In genomic region chr15:67189326-67190051, GRCh38 we compare ENCODE assay signal across 12 cellular contexts.
DNase-seq lines count a peak whose midpoint lies in the region; ATAC-seq, FAIRE-seq and TF ChIP-seq lines count a peak whose summit lies in the region.
"Had no signal": no experiment of that assay in that cellular context is flagged by ENCODE, and none has a peak within 500 bp of the region (broad histone marks: within the 10 kb centered on the region; RNA-seq: fewer than 3 reads in every experiment).

No MANE protein-coding gene starts in this region.

- H3K4me1 Mint-ChIP-seq in Caco-2 (ENCODE audit: low read depth, unreplicated experiment) (no peaks in the 10 kb centered on the region), astrocyte (ENCODE audit: low read depth, unreplicated experiment) (peaks cover 2% of the 10 kb centered on the region)

- no peaks in the 10 kb centered on the region for H3K9me3 ChIP-seq in Caco-2
- no peaks in the 10 kb centered on the region for H3K9me3 ChIP-seq in astrocyte (ENCODE audit: insufficient read depth, low read depth, low read length)
- no peaks in the 10 kb centered on the region for H3K9me3 ChIP-seq in PC-3 (ENCODE audit: low read length)

- H3K9ac ChIP-seq in astrocyte (ENCODE audit: low read length) (peak overlapping the region; percentile 28), PC-3 (ENCODE audit: low read length) (no peak overlapping the region)

- H3K9me3 Mint-ChIP-seq in Caco-2 (ENCODE audit: unreplicated experiment) (no peaks in the 10 kb centered on the region), astrocyte (ENCODE audit: unreplicated experiment) (no peaks in the 10 kb centered on the region)
- H3K9me3 Mint-ChIP-seq: CD8-positive, alpha-beta T cell had no signal

- in situ Hi-C loops in ACHN (cut with HindIII; ENCODE audit: low pct_ligation_motif_present, low pct_unique_long_range_greater_than_20kb, low sequenced_read_pairs), result no loop called here

- H3K79me2 ChIP-seq in astrocyte (ENCODE audit: insufficient read depth, low read length), result no peaks in the 10 kb centered on the region
- no peaks in the 10 kb centered on the region for H3K79me2 ChIP-seq in PC-3 (ENCODE audit: low read length)

- H3K36me3 ChIP-seq in Caco-2 (ENCODE audit: control insufficient read depth, insufficient read depth, low read length) (peaks cover 5% of the 10 kb centered on the region), astrocyte (ENCODE audit: insufficient read depth, low read length) (peaks cover 57% of the 10 kb centered on the region), PC-3 (ENCODE audit: low read depth, low read length) (peaks cover 68% of the 10 kb centered on the region)

- H3K27ac Mint-ChIP-seq in Caco-2 (ENCODE audit: unreplicated experiment) (peak overlapping the region; percentile 69), astrocyte (ENCODE audit: unreplicated experiment) (no peak overlapping the region)
- H3K27ac Mint-ChIP-seq: CD8-positive, alpha-beta T cell had no signal

- H3K4me3 Mint-ChIP-seq in Caco-2 (ENCODE audit: unreplicated experiment) (no peak overlapping the region), astrocyte (ENCODE audit: unreplicated experiment) (no peak overlapping the region)
- H3K4me3 Mint-ChIP-seq: CD8-positive, alpha-beta T cell had no signal

- no peaks in the 10 kb centered on the region for H3K27me3 Mint-ChIP-seq in Caco-2 (ENCODE audit: insufficient read depth, unreplicated experiment)
- no peaks in the 10 kb centered on the region for H3K27me3 Mint-ChIP-seq in astrocyte (ENCODE audit: low read depth, unreplicated experiment)

- no peak overlapping the region for H3K27ac ChIP-seq in astrocyte (ENCODE audit: low read depth, low read length)
- H3K27ac ChIP-seq in PC-3 (ENCODE audit: low read length), result no peak overlapping the region

- no peaks in the 10 kb centered on the region for H3K27me3 ChIP-seq in Caco-2 (replicated peaks; ENCODE audit: control insufficient read depth, insufficient read depth, low read length)
- no peaks in the 10 kb centered on the region for H3K27me3 ChIP-seq in astrocyte (ENCODE audit: insufficient read depth, low read length)
- no peaks in the 10 kb centered on the region for H3K27me3 ChIP-seq in PC-3 (ENCODE audit: low read length)

- H2AFZ ChIP-seq in astrocyte (ENCODE audit: low read depth, low read length), result no peak overlapping the region
- no peak overlapping the region for H2AFZ ChIP-seq in PC-3 (ENCODE audit: low read length)

- H3K4me1 ChIP-seq in Caco-2 (peaks cover 10% of the 10 kb centered on the region; the same call in 1 of the 2 replicates), astrocyte (ENCODE audit: insufficient read depth, low read length) (peaks cover 12% of the 10 kb centered on the region), PC-3 (ENCODE audit: insufficient read depth, low read length) (no peaks in the 10 kb centered on the region)

- no peak for FAIRE-seq in astrocyte (lab: Jason Lieb, UNC)

- POLR2A ChIA-PET in Caco-2 (lab: Charles Lee), result no interaction called here
- POLR2A ChIA-PET in PC-3 (lab: Charles Lee; ENCODE audit: unreplicated experiment), result no interaction called here

- no TSS peak for BruUV-seq in Caco-2 (replicated peaks; lab: Mats Ljungman, UMichigan)
- BruUV-seq in PC-3 (replicated peaks; lab: Mats Ljungman, UMichigan), result no TSS peak

- H3K36me3 Mint-ChIP-seq in Caco-2 (ENCODE audit: insufficient read depth, unreplicated experiment) (peaks cover 78% of the 10 kb centered on the region), astrocyte (ENCODE audit: low read depth, unreplicated experiment) (peaks cover 32% of the 10 kb centered on the region)

- no peak overlapping the region for H3K4me2 ChIP-seq in astrocyte (ENCODE audit: low read length)
- H3K4me2 ChIP-seq in PC-3 (ENCODE audit: low read length), result no peak overlapping the region

- H3K4me3 ChIP-seq in Caco-2 (ENCODE audit: low read depth, low read length) (no peak overlapping the region), astrocyte (ENCODE audit: insufficient read depth, low read depth, low read length) (no peak overlapping the region), PC-3 (ENCODE audit: low read length) (no peak overlapping the region)

- ATAC-seq in left ventricle myocardium superior, result peak; percentile 77
- no peak for ATAC-seq in PC-3
- no peak for ATAC-seq in HG03159 (IDR thresholded peaks at IDR 0.05; ENCODE audit: unreplicated experiment)
- ATAC-seq in GM19452 (IDR thresholded peaks at IDR 0.05; ENCODE audit: unreplicated experiment), result no peak
- ATAC-seq: CD8-positive, alpha-beta T cell had no signal

- CTCF ChIA-PET in Caco-2 (lab: Charles Lee) (no interaction called here), PC-3 (lab: Charles Lee) (no interaction called here)

- TF ChIP-seq CTCF in Caco-2 (IDR thresholded peaks at IDR 0.05; ENCODE audit: insufficient read depth in 1 of 2, low read depth in 1 of 2, low read length in 1 of 2, severe bottlenecking in 1 of 2, unreplicated experiment in 1 of 2) (no peak), astrocyte (IDR thresholded peaks at IDR 0.05; ENCODE audit: insufficient read depth, low read depth, low read length) (no peak), PC-3 (conservative IDR thresholded peaks at IDR 0.05; ENCODE audit: low read depth, low read length) (no peak)

- DNase-seq in Caco-2 (no peak), astrocyte (ENCODE audit: low read depth) (no peak), left ventricle myocardium superior (peak; percentile 95), ACHN (no peak), PC-3 (no peak)
- peak; percentile 10 for DNase-seq in stimulated activated CD8-positive, alpha-beta memory T cell treated with anti-CD3 and anti-CD28 coated beads, Interleukin-4, amount 100 ng/mL, for 48 hours
- DNase-seq: activated CD4-positive, alpha-beta T cell treated with anti-CD3 and anti-CD28 coated beads, Interleukin-2, amount 50 U/mL, for 48 hours; NCI-H1048; T-helper 1 cell had no signal

- H3F3A ChIP-seq in PC-3 (ENCODE audit: low read length, unreplicated experiment), result no peaks in the 10 kb centered on the region

- H3K9me2 ChIP-seq in PC-3 (replicated peaks; ENCODE audit: low read length), result no peaks in the 10 kb centered on the region

- intact Hi-C loops in Caco-2 (cut with micrococcal nuclease; ENCODE audit: unreplicated experiment), result no loop called here
- intact Hi-C loops in left ventricle myocardium superior (cut with micrococcal nuclease), result no loop called here
- intact Hi-C loops in PC-3 (cut with micrococcal nuclease), result no loop called here

- peaks cover 9% of the 10 kb centered on the region for H4K20me1 ChIP-seq in astrocyte (ENCODE audit: insufficient read depth, low read length)
- no peaks in the 10 kb centered on the region for H4K20me1 ChIP-seq in PC-3 (ENCODE audit: low read length)

Comparison
In these comparisons a context has a peak if more than half of its experiments do, and no peak if none do; other contexts are left out.
1. DNase-seq: peak in left ventricle myocardium superior (single experiment) and stimulated activated CD8-positive, alpha-beta memory T cell treated with anti-CD3 and anti-CD28 coated beads, Interleukin-4, amount 100 ng/mL, for 48 hours (single experiment); none in Caco-2 (0 of 2), astrocyte (single experiment), ACHN (single experiment) and PC-3 (single experiment).